ENCODE assay signal across 1 cellular context in the genomic region with DNA sequence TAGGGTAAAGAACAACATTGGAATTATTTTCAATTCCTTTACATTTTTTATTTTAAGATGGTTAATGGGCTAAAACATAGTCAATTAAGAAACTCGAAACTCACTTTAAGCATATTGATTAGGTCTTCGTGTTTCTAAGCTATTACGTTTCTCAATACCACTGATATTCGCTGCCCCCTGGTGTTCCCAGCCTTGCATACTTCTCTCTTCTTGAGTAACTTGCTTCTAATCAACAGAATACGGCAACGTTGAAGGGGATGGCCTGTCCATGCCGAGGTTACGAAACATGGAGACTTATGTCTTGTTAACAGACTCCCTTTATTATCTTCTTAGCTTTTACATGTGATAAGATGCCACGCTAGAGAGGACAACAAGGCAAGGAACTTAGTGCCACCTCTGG.
TF ChIP-seq lines count a peak whose summit lies in the region.

No MANE protein-coding gene starts in this region.

TF ChIP-seq in WTC11, 78 proteins besides CTCF, POLR2A, EP300 and RAD21 (continued from another document):
- TF ChIP-seq, protein P1, sequence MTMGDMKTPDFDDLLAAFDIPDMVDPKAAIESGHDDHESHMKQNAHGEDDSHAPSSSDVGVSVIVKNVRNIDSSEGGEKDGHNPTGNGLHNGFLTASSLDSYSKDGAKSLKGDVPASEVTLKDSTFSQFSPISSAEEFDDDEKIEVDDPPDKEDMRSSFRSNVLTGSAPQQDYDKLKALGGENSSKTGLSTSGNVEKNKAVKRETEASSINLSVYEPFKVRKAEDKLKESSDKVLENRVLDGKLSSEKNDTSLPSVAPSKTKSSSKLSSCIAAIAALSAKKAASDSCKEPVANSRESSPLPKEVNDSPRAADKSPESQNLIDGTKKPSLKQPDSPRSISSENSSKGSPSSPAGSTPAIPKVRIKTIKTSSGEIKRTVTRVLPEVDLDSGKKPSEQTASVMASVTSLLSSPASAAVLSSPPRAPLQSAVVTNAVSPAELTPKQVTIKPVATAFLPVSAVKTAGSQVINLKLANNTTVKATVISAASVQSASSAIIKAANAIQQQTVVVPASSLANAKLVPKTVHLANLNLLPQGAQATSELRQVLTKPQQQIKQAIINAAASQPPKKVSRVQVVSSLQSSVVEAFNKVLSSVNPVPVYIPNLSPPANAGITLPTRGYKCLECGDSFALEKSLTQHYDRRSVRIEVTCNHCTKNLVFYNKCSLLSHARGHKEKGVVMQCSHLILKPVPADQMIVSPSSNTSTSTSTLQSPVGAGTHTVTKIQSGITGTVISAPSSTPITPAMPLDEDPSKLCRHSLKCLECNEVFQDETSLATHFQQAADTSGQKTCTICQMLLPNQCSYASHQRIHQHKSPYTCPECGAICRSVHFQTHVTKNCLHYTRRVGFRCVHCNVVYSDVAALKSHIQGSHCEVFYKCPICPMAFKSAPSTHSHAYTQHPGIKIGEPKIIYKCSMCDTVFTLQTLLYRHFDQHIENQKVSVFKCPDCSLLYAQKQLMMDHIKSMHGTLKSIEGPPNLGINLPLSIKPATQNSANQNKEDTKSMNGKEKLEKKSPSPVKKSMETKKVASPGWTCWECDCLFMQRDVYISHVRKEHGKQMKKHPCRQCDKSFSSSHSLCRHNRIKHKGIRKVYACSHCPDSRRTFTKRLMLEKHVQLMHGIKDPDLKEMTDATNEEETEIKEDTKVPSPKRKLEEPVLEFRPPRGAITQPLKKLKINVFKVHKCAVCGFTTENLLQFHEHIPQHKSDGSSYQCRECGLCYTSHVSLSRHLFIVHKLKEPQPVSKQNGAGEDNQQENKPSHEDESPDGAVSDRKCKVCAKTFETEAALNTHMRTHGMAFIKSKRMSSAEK (CRISPR knock-in tag; IDR thresholded peaks at IDR 0.05; ENCODE audit: borderline replicate concordance) = no peak
- TF ChIP-seq, protein P2, sequence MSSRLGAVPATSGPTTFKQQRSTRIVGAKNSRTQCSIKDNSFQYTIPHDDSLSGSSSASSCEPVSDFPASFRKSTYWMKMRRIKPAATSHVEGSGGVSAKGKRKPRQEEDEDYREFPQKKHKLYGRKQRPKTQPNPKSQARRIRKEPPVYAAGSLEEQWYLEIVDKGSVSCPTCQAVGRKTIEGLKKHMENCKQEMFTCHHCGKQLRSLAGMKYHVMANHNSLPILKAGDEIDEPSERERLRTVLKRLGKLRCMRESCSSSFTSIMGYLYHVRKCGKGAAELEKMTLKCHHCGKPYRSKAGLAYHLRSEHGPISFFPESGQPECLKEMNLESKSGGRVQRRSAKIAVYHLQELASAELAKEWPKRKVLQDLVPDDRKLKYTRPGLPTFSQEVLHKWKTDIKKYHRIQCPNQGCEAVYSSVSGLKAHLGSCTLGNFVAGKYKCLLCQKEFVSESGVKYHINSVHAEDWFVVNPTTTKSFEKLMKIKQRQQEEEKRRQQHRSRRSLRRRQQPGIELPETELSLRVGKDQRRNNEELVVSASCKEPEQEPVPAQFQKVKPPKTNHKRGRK (CRISPR knock-in tag; IDR thresholded peaks at IDR 0.05; ENCODE audit: borderline replicate concordance) = no peak
- TF ChIP-seq TCF7 (CRISPR knock-in tag; IDR thresholded peaks at IDR 0.05; ENCODE audit: low read depth) = no peak
- no peak for TF ChIP-seq ESRRA (CRISPR knock-in tag; IDR thresholded peaks at IDR 0.05; ENCODE audit: borderline replicate concordance)
- TF ChIP-seq FOXK1 (CRISPR knock-in tag; IDR thresholded peaks at IDR 0.05) = no peak
- TF ChIP-seq JAZF1 (CRISPR knock-in tag; IDR thresholded peaks at IDR 0.05) = no peak
- TF ChIP-seq, protein P3, sequence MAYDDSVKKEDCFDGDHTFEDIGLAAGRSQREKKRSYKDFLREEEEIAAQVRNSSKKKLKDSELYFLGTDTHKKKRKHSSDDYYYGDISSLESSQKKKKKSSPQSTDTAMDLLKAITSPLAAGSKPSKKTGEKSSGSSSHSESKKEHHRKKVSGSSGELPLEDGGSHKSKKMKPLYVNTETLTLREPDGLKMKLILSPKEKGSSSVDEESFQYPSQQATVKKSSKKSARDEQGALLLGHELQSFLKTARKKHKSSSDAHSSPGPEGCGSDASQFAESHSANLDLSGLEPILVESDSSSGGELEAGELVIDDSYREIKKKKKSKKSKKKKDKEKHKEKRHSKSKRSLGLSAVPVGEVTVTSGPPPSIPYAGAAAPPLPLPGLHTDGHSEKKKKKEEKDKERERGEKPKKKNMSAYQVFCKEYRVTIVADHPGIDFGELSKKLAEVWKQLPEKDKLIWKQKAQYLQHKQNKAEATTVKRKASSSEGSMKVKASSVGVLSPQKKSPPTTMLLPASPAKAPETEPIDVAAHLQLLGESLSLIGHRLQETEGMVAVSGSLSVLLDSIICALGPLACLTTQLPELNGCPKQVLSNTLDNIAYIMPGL (CRISPR knock-in tag; IDR thresholded peaks at IDR 0.05) = no peak
- no peak for TF ChIP-seq ZBTB21 (CRISPR knock-in tag; IDR thresholded peaks at IDR 0.05; ENCODE audit: borderline replicate concordance)
- TF ChIP-seq RORB (CRISPR knock-in tag; IDR thresholded peaks at IDR 0.05) = no peak
- TF ChIP-seq OVOL2 (CRISPR knock-in tag; IDR thresholded peaks at IDR 0.05; ENCODE audit: borderline replicate concordance) = no peak
- TF ChIP-seq, protein P4, sequence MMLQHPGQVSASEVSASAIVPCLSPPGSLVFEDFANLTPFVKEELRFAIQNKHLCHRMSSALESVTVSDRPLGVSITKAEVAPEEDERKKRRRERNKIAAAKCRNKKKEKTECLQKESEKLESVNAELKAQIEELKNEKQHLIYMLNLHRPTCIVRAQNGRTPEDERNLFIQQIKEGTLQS (CRISPR knock-in tag; conservative IDR thresholded peaks at IDR 0.05) = no peak
- TF ChIP-seq, protein P5, sequence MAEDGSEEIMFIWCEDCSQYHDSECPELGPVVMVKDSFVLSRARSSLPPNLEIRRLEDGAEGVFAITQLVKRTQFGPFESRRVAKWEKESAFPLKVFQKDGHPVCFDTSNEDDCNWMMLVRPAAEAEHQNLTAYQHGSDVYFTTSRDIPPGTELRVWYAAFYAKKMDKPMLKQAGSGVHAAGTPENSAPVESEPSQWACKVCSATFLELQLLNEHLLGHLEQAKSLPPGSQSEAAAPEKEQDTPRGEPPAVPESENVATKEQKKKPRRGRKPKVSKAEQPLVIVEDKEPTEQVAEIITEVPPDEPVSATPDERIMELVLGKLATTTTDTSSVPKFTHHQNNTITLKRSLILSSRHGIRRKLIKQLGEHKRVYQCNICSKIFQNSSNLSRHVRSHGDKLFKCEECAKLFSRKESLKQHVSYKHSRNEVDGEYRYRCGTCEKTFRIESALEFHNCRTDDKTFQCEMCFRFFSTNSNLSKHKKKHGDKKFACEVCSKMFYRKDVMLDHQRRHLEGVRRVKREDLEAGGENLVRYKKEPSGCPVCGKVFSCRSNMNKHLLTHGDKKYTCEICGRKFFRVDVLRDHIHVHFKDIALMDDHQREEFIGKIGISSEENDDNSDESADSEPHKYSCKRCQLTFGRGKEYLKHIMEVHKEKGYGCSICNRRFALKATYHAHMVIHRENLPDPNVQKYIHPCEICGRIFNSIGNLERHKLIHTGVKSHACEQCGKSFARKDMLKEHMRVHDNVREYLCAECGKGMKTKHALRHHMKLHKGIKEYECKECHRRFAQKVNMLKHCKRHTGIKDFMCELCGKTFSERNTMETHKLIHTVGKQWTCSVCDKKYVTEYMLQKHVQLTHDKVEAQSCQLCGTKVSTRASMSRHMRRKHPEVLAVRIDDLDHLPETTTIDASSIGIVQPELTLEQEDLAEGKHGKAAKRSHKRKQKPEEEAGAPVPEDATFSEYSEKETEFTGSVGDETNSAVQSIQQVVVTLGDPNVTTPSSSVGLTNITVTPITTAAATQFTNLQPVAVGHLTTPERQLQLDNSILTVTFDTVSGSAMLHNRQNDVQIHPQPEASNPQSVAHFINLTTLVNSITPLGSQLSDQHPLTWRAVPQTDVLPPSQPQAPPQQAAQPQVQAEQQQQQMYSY (CRISPR knock-in tag; IDR thresholded peaks at IDR 0.05) = no peak
- no peak for TF ChIP-seq RELA (CRISPR knock-in tag; IDR thresholded peaks at IDR 0.05; ENCODE audit: borderline replicate concordance)
